Comparison of ENCODE assay signal across 19 cellular contexts in the genomic region with DNA sequence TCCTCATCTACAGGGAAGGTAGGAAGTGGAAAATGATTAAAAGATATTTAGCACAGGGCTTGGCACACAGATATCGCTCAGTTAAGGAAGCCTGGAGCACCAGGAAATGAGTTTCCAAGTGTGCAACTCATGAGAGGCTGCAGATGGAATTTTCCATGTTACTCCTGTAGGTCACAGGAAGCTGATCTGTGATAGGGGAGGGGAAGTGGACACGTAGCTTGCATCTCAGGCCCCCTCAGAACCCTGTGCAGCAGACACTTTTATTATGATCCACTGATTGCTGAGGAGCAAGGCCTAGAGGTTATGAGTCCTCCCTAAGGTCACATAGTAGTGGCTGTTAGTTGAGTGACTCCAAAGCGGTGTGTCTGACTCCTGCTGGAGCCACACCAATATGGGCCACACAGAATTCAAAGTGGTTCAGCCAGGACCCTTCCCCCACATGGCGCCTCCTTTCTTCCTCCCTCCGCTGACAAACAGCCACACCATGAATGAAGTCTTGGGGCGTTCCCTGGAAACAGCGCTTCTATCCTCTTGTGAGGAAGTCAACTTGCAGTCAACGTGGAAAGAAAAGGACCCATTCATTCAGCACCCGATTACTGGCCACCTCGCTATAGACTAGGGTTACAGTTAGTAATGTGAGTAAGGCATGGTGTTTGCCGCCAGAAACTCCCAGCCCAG. TPM values are rescaled to one million over a fixed set of nuclear protein-coding genes. Genes with fewer than 3 reads are reported as not detected.
DNase-seq lines count a peak whose midpoint lies in the region; ATAC-seq and TF ChIP-seq lines count a peak whose summit lies in the region.
"Had no signal": no experiment of that assay in that cellular context is flagged by ENCODE, and none has a peak within 500 bp of the region (broad histone marks: within the 10 kb centered on the region; RNA-seq: fewer than 3 reads in every experiment).

No MANE protein-coding gene starts in this region.

- H3K4me3 Mint-ChIP-seq in dendritic cell treated with granulocyte-macrophage colony-stimulating factor and Interleukin-4, amounts not matched to agents 40 ng/mL and 50 ng/mL, for 4 days = peak overlapping the region; percentile 36
- H3K4me3 Mint-ChIP-seq in neural crest cell = no peak overlapping the region
- H3K4me3 Mint-ChIP-seq: activated naive CD8-positive, alpha-beta T cell treated with anti-CD3 and anti-CD28 coated beads, Interleukin-2, amount 50 U/mL, for 24 hours; activated T-helper 17 cell treated with anti-CD3 and anti-CD28 coated beads, Interleukin-2, amount 50 U/mL, for 72 hours; stimulated activated naive B cell treated with anti-CD40 and anti-IgM and Interleukin-4, amounts not matched to agents 10 μg/mL and 1 μg/mL and 100 μg/mL, for 72 hours had no signal

- H3K4me3 ChIP-seq in BE2C (ENCODE audit: low read depth, low read length) = no peak overlapping the region
- H3K4me3 ChIP-seq: tibial nerve had no signal

- H3K9me3 Mint-ChIP-seq in dendritic cell treated with granulocyte-macrophage colony-stimulating factor and Interleukin-4, amounts not matched to agents 40 ng/mL and 50 ng/mL, for 4 days = no peaks in the 10 kb centered on the region
- H3K9me3 Mint-ChIP-seq in neural crest cell = no peaks in the 10 kb centered on the region
- H3K9me3 Mint-ChIP-seq: activated naive CD8-positive, alpha-beta T cell treated with anti-CD3 and anti-CD28 coated beads, Interleukin-2, amount 50 U/mL, for 24 hours; activated T-helper 17 cell treated with anti-CD3 and anti-CD28 coated beads, Interleukin-2, amount 50 U/mL, for 72 hours had no signal

- peak; percentile 57 for DNase-seq in left cardiac atrium
- DNase-seq in neural crest cell (ENCODE audit: low read depth, low spot score) = no peak
- DNase-seq in EL = no peak
- no peak for DNase-seq in DMS153 (lab: John Stamatoyannopoulos, UW)
- no peak for DNase-seq in BE2C
- DNase-seq: activated CD4-positive, alpha-beta T cell treated with anti-CD3 and anti-CD28 coated beads for 48 hours; activated naive CD8-positive, alpha-beta T cell treated with anti-CD3 and anti-CD28 coated beads, Interleukin-2, amount 50 U/mL, for 24 hours; cortex of kidney; DMS79; foreskin keratinocyte; GOT3; NCI-H2171 treated with DMSO at 0.1 percent for 48 hours; OCI-M1; SHP77; stimulated activated naive B cell treated with anti-CD40 and anti-IgM and Interleukin-4, amounts not matched to agents 10 μg/mL and 1 μg/mL and 100 μg/mL, for 72 hours had no signal

- no peaks in the 10 kb centered on the region for H3K9me3 ChIP-seq in BE2C

- no peaks in the 10 kb centered on the region for H3K4me1 ChIP-seq in BE2C
- H3K4me1 ChIP-seq: foreskin keratinocyte, tibial nerve had no signal

- intact Hi-C loops in dendritic cell treated with granulocyte-macrophage colony-stimulating factor and Interleukin-4, amounts not matched to agents 40 ng/mL and 50 ng/mL, for 4 days (cut with micrococcal nuclease) = no loop called here
- intact Hi-C loops in left cardiac atrium (cut with DNase I) = no loop called here

- no peaks in the 10 kb centered on the region for H3K27me3 ChIP-seq in BE2C
- H3K27me3 ChIP-seq: tibial nerve had no signal

- peaks cover 65% of the 10 kb centered on the region for H3K4me1 Mint-ChIP-seq in dendritic cell treated with granulocyte-macrophage colony-stimulating factor and Interleukin-4, amounts not matched to agents 40 ng/mL and 50 ng/mL, for 4 days (ENCODE audit: low read depth)
- peaks cover 5% of the 10 kb centered on the region for H3K4me1 Mint-ChIP-seq in neural crest cell
- H3K4me1 Mint-ChIP-seq: activated naive CD8-positive, alpha-beta T cell treated with anti-CD3 and anti-CD28 coated beads, Interleukin-2, amount 50 U/mL, for 24 hours; activated T-helper 17 cell treated with anti-CD3 and anti-CD28 coated beads, Interleukin-2, amount 50 U/mL, for 72 hours had no signal

- peak overlapping the region; percentile 87 for H3K27ac Mint-ChIP-seq in dendritic cell treated with granulocyte-macrophage colony-stimulating factor and Interleukin-4, amounts not matched to agents 40 ng/mL and 50 ng/mL, for 4 days
- H3K27ac Mint-ChIP-seq in neural crest cell (ENCODE audit: unreplicated experiment) = peak overlapping the region; percentile 64
- H3K27ac Mint-ChIP-seq: activated naive CD8-positive, alpha-beta T cell treated with anti-CD3 and anti-CD28 coated beads, Interleukin-2, amount 50 U/mL, for 24 hours; activated T-helper 17 cell treated with anti-CD3 and anti-CD28 coated beads, Interleukin-2, amount 50 U/mL, for 72 hours; stimulated activated naive B cell treated with anti-CD40 and anti-IgM and Interleukin-4, amounts not matched to agents 10 μg/mL and 1 μg/mL and 100 μg/mL, for 72 hours had no signal

- peak; percentile 57 to 69 for ATAC-seq in left cardiac atrium
- no peak for ATAC-seq in GM19328 (IDR thresholded peaks at IDR 0.05; ENCODE audit: unreplicated experiment)
- ATAC-seq: activated naive CD8-positive, alpha-beta T cell treated with anti-CD3 and anti-CD28 coated beads, Interleukin-2, amount 50 U/mL, for 24 hours; activated T-helper 17 cell treated with anti-CD3 and anti-CD28 coated beads, Interleukin-2, amount 50 U/mL, for 72 hours; foreskin keratinocyte; stimulated activated naive B cell treated with anti-CD40 and anti-IgM and Interleukin-4, amounts not matched to agents 10 μg/mL and 1 μg/mL and 100 μg/mL, for 72 hours had no signal

- H3K27me3 Mint-ChIP-seq in dendritic cell treated with granulocyte-macrophage colony-stimulating factor and Interleukin-4, amounts not matched to agents 40 ng/mL and 50 ng/mL, for 4 days = no peaks in the 10 kb centered on the region
- H3K27me3 Mint-ChIP-seq in neural crest cell (ENCODE audit: low read depth) = peaks cover 14% of the 10 kb centered on the region

- no peaks in the 10 kb centered on the region for H3K36me3 ChIP-seq in BE2C
- H3K36me3 ChIP-seq: tibial nerve had no signal

- TF ChIP-seq CTCF in neural crest cell (conservative IDR thresholded peaks at IDR 0.05) (no peak), BE2C (IDR thresholded peaks at IDR 0.05; ENCODE audit: low read depth, low read length) (no peak)

- H3K36me3 Mint-ChIP-seq in dendritic cell treated with granulocyte-macrophage colony-stimulating factor and Interleukin-4, amounts not matched to agents 40 ng/mL and 50 ng/mL, for 4 days (ENCODE audit: low read depth) = peaks cover 39% of the 10 kb centered on the region
- H3K36me3 Mint-ChIP-seq in neural crest cell (ENCODE audit: low read depth) = no peaks in the 10 kb centered on the region
- H3K36me3 Mint-ChIP-seq: stimulated activated naive B cell treated with anti-CD40 and anti-IgM and Interleukin-4, amounts not matched to agents 10 μg/mL and 1 μg/mL and 100 μg/mL, for 72 hours had no signal

RNA-seq across cellular contexts. Expression of gene DYSF, which starts 21.5 kb away (rescaled TPM):
- total RNA-seq in left cardiac atrium = 10 to 100 TPM; 36.8 to 45.8 TPM
- 2.2 and 2.4 TPM in 2 replicates for total RNA-seq in neural crest cell
- 0.14 TPM for polyA plus RNA-seq in BE2C (2012; ENCODE audit: insufficient read depth, insufficient read length, low read depth)

Comparison
In these comparisons a context has a peak if more than half of its experiments do, and no peak if none do; other contexts are left out.
1. RNA of gene DYSF, which starts 21.5 kb away (total RNA-seq): 36.8 to 45.8 TPM in left cardiac atrium; 2.2 to 2.4 TPM in neural crest cell; every median in the first group is over 10 times any median in the second.